Comparison of ENCODE assay signal across 1 cellular context in the genomic region with DNA sequence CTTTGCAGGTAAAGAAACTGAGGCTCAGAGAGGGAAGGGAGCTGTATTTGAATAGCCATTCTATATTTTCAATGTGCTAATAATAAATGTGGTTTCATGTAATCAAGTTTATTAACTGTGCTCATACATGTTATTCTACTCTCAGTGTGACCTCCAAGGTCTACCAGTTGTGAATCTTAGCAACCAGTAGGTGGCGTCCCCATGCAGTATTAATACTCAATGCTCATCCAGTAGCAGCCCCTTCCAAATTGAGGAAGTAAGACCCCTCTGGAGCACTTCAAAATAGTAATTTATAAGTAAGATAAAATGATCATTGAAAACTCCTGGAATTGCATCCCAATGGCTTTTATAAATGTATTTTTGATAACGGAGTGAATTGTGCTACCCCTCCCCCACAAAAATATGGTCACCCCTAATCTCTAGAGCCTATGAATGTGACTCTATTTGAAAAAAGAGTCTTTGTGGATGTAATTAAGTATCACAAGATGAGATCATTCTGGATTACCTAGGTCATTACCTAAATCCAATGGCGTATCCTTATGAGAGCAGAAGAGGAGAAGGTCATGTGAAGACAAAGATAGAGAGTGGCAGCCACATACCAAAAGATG.
TF ChIP-seq lines count a peak whose summit lies in the region.

No MANE protein-coding gene starts in this region.

TF ChIP-seq in H1, 55 proteins besides CTCF, POLR2A, EP300 and RAD21 (continued from another document):
- TF ChIP-seq POU5F1 (IDR thresholded peaks at IDR 0.05; ENCODE audit: low read depth, low read length) (no peak), ZNF274 (IDR thresholded peaks at IDR 0.05; ENCODE audit: borderline replicate concordance, extremely low read depth, low read length) (no peak), EGR1 (IDR thresholded peaks at IDR 0.05; ENCODE audit: borderline replicate concordance, low read depth, low read length) (no peak), SIN3A (conservative IDR thresholded peaks at IDR 0.05 in 1 of 2, IDR thresholded peaks at IDR 0.05 in 1 of 2; ENCODE audit: low read depth in 1 of 2, low read length in 2 of 2) (no peak), CHD2 (IDR thresholded peaks at IDR 0.05; ENCODE audit: low read length) (no peak), KDM1A (IDR thresholded peaks at IDR 0.05; ENCODE audit: borderline replicate concordance, low read length) (no peak)
- TF ChIP-seq, protein P1, sequence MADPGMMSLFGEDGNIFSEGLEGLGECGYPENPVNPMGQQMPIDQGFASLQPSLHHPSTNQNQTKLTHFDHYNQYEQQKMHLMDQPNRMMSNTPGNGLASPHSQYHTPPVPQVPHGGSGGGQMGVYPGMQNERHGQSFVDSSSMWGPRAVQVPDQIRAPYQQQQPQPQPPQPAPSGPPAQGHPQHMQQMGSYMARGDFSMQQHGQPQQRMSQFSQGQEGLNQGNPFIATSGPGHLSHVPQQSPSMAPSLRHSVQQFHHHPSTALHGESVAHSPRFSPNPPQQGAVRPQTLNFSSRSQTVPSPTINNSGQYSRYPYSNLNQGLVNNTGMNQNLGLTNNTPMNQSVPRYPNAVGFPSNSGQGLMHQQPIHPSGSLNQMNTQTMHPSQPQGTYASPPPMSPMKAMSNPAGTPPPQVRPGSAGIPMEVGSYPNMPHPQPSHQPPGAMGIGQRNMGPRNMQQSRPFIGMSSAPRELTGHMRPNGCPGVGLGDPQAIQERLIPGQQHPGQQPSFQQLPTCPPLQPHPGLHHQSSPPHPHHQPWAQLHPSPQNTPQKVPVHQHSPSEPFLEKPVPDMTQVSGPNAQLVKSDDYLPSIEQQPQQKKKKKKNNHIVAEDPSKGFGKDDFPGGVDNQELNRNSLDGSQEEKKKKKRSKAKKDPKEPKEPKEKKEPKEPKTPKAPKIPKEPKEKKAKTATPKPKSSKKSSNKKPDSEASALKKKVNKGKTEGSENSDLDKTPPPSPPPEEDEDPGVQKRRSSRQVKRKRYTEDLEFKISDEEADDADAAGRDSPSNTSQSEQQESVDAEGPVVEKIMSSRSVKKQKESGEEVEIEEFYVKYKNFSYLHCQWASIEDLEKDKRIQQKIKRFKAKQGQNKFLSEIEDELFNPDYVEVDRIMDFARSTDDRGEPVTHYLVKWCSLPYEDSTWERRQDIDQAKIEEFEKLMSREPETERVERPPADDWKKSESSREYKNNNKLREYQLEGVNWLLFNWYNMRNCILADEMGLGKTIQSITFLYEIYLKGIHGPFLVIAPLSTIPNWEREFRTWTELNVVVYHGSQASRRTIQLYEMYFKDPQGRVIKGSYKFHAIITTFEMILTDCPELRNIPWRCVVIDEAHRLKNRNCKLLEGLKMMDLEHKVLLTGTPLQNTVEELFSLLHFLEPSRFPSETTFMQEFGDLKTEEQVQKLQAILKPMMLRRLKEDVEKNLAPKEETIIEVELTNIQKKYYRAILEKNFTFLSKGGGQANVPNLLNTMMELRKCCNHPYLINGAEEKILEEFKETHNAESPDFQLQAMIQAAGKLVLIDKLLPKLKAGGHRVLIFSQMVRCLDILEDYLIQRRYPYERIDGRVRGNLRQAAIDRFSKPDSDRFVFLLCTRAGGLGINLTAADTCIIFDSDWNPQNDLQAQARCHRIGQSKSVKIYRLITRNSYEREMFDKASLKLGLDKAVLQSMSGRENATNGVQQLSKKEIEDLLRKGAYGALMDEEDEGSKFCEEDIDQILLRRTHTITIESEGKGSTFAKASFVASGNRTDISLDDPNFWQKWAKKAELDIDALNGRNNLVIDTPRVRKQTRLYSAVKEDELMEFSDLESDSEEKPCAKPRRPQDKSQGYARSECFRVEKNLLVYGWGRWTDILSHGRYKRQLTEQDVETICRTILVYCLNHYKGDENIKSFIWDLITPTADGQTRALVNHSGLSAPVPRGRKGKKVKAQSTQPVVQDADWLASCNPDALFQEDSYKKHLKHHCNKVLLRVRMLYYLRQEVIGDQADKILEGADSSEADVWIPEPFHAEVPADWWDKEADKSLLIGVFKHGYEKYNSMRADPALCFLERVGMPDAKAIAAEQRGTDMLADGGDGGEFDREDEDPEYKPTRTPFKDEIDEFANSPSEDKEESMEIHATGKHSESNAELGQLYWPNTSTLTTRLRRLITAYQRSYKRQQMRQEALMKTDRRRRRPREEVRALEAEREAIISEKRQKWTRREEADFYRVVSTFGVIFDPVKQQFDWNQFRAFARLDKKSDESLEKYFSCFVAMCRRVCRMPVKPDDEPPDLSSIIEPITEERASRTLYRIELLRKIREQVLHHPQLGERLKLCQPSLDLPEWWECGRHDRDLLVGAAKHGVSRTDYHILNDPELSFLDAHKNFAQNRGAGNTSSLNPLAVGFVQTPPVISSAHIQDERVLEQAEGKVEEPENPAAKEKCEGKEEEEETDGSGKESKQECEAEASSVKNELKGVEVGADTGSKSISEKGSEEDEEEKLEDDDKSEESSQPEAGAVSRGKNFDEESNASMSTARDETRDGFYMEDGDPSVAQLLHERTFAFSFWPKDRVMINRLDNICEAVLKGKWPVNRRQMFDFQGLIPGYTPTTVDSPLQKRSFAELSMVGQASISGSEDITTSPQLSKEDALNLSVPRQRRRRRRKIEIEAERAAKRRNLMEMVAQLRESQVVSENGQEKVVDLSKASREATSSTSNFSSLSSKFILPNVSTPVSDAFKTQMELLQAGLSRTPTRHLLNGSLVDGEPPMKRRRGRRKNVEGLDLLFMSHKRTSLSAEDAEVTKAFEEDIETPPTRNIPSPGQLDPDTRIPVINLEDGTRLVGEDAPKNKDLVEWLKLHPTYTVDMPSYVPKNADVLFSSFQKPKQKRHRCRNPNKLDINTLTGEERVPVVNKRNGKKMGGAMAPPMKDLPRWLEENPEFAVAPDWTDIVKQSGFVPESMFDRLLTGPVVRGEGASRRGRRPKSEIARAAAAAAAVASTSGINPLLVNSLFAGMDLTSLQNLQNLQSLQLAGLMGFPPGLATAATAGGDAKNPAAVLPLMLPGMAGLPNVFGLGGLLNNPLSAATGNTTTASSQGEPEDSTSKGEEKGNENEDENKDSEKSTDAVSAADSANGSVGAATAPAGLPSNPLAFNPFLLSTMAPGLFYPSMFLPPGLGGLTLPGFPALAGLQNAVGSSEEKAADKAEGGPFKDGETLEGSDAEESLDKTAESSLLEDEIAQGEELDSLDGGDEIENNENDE (IDR thresholded peaks at IDR 0.05; ENCODE audit: insufficient replicate concordance, low read length): no peak
